Comparison of ENCODE assay signal across 1 cellular context in genomic region chr4:157978680-157979361, GRCh38.
TF ChIP-seq lines count a peak whose summit lies in the region.

No MANE protein-coding gene starts in this region.

TF ChIP-seq in GM12878, 131 proteins besides CTCF, POLR2A, EP300 and RAD21 (continued from another document):
- TF ChIP-seq RELB (IDR thresholded peaks at IDR 0.05; ENCODE audit: low read depth) (peak; percentile 28; the same call in 1 of the 2 replicates), YY1 (IDR thresholded peaks at IDR 0.05; ENCODE audit: low read depth, low read length) (peak; percentile 89), BCLAF1 (IDR thresholded peaks at IDR 0.05) (no peak), CBX3 (IDR thresholded peaks at IDR 0.05; ENCODE audit: borderline replicate concordance, low read depth) (no peak), HDAC2 (IDR thresholded peaks at IDR 0.05) (no peak), MTA3 (IDR thresholded peaks at IDR 0.05; ENCODE audit: borderline replicate concordance, low read length) (no peak), ATF2 (IDR thresholded peaks at IDR 0.05; ENCODE audit: low read length) (no peak), SMC3 (IDR thresholded peaks at IDR 0.05; ENCODE audit: borderline replicate concordance, low read length) (peak; percentile 61)
